1 cellular context compared by ENCODE assay signal in genomic region chr19:29665826-29666633, GRCh38.
TF ChIP-seq lines count a peak whose summit lies in the region.

No MANE protein-coding gene starts in this region.

TF ChIP-seq in HEK293, 187 proteins besides CTCF, POLR2A, EP300 and RAD21 (continued from another document):
- TF ChIP-seq ZBTB20 (tag by site-specific recombination; IDR thresholded peaks at IDR 0.05) (no peak), ZNF837 (tag by site-specific recombination; IDR thresholded peaks at IDR 0.05) (no peak), ZNF600 (tag by site-specific recombination; IDR thresholded peaks at IDR 0.05) (peak; percentile 92), ZNF132 (tag by site-specific recombination; IDR thresholded peaks at IDR 0.05; ENCODE audit: borderline replicate concordance) (no peak), WT1 (tag by site-specific recombination; IDR thresholded peaks at IDR 0.05) (no peak), ZSCAN30 (tag by site-specific recombination; IDR thresholded peaks at IDR 0.05) (0 out of 2 replicates have a peak, but pooled peaks have one; percentile 2), ZNF704 (tag by site-specific recombination; IDR thresholded peaks at IDR 0.05) (no peak), YY1 (tag by site-specific recombination; IDR thresholded peaks at IDR 0.05) (no peak), ZNF623 (tag by site-specific recombination; IDR thresholded peaks at IDR 0.05) (no peak), ZNF610 (tag by site-specific recombination; IDR thresholded peaks at IDR 0.05; ENCODE audit: borderline replicate concordance) (no peak), ZNF830 (tag by site-specific recombination; IDR thresholded peaks at IDR 0.05; ENCODE audit: low read depth) (no peak), ZNF2 (tag by site-specific recombination; IDR thresholded peaks at IDR 0.05) (no peak), ZNF223 (tag by site-specific recombination; IDR thresholded peaks at IDR 0.05) (no peak), ZNF324 (tag by site-specific recombination; IDR thresholded peaks at IDR 0.05) (no peak), ZNF311 (tag by site-specific recombination; IDR thresholded peaks at IDR 0.05; ENCODE audit: borderline replicate concordance) (no peak), ZNF140 (tag by site-specific recombination; IDR thresholded peaks at IDR 0.05) (no peak), IKZF3 (tag by site-specific recombination; IDR thresholded peaks at IDR 0.05) (peak; percentile 59; the same call in 1 of the 2 replicates), ZNF658 (tag by site-specific recombination; IDR thresholded peaks at IDR 0.05) (no peak), ZNF426 (tag by site-specific recombination; IDR thresholded peaks at IDR 0.05) (no peak), ZNF48 (tag by site-specific recombination; IDR thresholded peaks at IDR 0.05) (no peak), ZBTB1 (tag by site-specific recombination; IDR thresholded peaks at IDR 0.05) (no peak), ZNF114 (tag by site-specific recombination; IDR thresholded peaks at IDR 0.05) (no peak), KLF16 (tag by site-specific recombination; IDR thresholded peaks at IDR 0.05) (no peak; the same call in none of the 2 replicates), BCL11A (tag by site-specific recombination; IDR thresholded peaks at IDR 0.05; ENCODE audit: low read depth) (peak; percentile 96), ZNF157 (tag by site-specific recombination; IDR thresholded peaks at IDR 0.05) (no peak), ZNF26 (tag by site-specific recombination; IDR thresholded peaks at IDR 0.05) (no peak), SALL2 (tag by site-specific recombination; IDR thresholded peaks at IDR 0.05; ENCODE audit: borderline replicate concordance) (no peak), ZNF18 (tag by site-specific recombination; IDR thresholded peaks at IDR 0.05) (no peak), ZNF596 (tag by site-specific recombination; IDR thresholded peaks at IDR 0.05) (no peak; the same call in 1 of the 2 replicates), ZBTB8A (tag by site-specific recombination; IDR thresholded peaks at IDR 0.05) (no peak)
- TF ChIP-seq, protein P1, sequence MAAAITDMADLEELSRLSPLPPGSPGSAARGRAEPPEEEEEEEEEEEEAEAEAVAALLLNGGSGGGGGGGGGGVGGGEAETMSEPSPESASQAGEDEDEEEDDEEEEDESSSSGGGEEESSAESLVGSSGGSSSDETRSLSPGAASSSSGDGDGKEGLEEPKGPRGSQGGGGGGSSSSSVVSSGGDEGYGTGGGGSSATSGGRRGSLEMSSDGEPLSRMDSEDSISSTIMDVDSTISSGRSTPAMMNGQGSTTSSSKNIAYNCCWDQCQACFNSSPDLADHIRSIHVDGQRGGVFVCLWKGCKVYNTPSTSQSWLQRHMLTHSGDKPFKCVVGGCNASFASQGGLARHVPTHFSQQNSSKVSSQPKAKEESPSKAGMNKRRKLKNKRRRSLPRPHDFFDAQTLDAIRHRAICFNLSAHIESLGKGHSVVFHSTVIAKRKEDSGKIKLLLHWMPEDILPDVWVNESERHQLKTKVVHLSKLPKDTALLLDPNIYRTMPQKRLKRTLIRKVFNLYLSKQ (tag by site-specific recombination; IDR thresholded peaks at IDR 0.05; ENCODE audit: borderline replicate concordance), result no peak
- TF ChIP-seq, protein P2, sequence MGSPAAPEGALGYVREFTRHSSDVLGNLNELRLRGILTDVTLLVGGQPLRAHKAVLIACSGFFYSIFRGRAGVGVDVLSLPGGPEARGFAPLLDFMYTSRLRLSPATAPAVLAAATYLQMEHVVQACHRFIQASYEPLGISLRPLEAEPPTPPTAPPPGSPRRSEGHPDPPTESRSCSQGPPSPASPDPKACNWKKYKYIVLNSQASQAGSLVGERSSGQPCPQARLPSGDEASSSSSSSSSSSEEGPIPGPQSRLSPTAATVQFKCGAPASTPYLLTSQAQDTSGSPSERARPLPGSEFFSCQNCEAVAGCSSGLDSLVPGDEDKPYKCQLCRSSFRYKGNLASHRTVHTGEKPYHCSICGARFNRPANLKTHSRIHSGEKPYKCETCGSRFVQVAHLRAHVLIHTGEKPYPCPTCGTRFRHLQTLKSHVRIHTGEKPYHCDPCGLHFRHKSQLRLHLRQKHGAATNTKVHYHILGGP (tag by site-specific recombination; IDR thresholded peaks at IDR 0.05), result no peak
- TF ChIP-seq, protein P3, sequence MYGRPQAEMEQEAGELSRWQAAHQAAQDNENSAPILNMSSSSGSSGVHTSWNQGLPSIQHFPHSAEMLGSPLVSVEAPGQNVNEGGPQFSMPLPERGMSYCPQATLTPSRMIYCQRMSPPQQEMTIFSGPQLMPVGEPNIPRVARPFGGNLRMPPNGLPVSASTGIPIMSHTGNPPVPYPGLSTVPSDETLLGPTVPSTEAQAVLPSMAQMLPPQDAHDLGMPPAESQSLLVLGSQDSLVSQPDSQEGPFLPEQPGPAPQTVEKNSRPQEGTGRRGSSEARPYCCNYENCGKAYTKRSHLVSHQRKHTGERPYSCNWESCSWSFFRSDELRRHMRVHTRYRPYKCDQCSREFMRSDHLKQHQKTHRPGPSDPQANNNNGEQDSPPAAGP (tag by site-specific recombination; IDR thresholded peaks at IDR 0.05), result peak; percentile 59; the same call in 1 of the 2 replicates
- TF ChIP-seq, protein P4, sequence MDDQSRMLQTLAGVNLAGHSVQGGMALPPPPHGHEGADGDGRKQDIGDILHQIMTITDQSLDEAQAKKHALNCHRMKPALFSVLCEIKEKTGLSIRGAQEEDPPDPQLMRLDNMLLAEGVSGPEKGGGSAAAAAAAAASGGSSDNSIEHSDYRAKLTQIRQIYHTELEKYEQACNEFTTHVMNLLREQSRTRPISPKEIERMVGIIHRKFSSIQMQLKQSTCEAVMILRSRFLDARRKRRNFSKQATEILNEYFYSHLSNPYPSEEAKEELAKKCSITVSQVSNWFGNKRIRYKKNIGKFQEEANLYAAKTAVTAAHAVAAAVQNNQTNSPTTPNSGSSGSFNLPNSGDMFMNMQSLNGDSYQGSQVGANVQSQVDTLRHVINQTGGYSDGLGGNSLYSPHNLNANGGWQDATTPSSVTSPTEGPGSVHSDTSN (CRISPR knock-in tag; IDR thresholded peaks at IDR 0.05), result no peak; the same call in 1 of the 2 replicates
- TF ChIP-seq, protein P5, sequence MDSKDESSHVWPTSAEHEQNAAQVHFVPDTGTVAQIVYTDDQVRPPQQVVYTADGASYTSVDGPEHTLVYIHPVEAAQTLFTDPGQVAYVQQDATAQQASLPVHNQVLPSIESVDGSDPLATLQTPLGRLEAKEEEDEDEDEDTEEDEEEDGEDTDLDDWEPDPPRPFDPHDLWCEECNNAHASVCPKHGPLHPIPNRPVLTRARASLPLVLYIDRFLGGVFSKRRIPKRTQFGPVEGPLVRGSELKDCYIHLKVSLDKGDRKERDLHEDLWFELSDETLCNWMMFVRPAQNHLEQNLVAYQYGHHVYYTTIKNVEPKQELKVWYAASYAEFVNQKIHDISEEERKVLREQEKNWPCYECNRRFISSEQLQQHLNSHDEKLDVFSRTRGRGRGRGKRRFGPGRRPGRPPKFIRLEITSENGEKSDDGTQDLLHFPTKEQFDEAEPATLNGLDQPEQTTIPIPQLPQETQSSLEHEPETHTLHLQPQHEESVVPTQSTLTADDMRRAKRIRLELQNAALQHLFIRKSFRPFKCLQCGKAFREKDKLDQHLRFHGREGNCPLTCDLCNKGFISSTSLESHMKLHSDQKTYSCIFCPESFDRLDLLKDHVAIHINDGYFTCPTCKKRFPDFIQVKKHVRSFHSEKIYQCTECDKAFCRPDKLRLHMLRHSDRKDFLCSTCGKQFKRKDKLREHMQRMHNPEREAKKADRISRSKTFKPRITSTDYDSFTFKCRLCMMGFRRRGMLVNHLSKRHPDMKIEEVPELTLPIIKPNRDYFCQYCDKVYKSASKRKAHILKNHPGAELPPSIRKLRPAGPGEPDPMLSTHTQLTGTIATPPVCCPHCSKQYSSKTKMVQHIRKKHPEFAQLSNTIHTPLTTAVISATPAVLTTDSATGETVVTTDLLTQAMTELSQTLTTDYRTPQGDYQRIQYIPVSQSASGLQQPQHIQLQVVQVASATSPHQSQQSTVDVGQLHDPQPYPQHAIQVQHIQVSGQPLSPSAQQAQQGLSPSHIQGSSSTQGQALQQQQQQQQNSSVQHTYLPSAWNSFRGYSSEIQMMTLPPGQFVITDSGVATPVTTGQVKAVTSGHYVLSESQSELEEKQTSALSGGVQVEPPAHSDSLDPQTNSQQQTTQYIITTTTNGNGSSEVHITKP (tag by site-specific recombination; IDR thresholded peaks at IDR 0.05), result peak; percentile 72
- TF ChIP-seq, protein P6, sequence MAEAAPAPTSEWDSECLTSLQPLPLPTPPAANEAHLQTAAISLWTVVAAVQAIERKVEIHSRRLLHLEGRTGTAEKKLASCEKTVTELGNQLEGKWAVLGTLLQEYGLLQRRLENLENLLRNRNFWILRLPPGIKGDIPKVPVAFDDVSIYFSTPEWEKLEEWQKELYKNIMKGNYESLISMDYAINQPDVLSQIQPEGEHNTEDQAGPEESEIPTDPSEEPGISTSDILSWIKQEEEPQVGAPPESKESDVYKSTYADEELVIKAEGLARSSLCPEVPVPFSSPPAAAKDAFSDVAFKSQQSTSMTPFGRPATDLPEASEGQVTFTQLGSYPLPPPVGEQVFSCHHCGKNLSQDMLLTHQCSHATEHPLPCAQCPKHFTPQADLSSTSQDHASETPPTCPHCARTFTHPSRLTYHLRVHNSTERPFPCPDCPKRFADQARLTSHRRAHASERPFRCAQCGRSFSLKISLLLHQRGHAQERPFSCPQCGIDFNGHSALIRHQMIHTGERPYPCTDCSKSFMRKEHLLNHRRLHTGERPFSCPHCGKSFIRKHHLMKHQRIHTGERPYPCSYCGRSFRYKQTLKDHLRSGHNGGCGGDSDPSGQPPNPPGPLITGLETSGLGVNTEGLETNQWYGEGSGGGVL (tag by site-specific recombination; IDR thresholded peaks at IDR 0.05), result no peak
- TF ChIP-seq, protein P7, sequence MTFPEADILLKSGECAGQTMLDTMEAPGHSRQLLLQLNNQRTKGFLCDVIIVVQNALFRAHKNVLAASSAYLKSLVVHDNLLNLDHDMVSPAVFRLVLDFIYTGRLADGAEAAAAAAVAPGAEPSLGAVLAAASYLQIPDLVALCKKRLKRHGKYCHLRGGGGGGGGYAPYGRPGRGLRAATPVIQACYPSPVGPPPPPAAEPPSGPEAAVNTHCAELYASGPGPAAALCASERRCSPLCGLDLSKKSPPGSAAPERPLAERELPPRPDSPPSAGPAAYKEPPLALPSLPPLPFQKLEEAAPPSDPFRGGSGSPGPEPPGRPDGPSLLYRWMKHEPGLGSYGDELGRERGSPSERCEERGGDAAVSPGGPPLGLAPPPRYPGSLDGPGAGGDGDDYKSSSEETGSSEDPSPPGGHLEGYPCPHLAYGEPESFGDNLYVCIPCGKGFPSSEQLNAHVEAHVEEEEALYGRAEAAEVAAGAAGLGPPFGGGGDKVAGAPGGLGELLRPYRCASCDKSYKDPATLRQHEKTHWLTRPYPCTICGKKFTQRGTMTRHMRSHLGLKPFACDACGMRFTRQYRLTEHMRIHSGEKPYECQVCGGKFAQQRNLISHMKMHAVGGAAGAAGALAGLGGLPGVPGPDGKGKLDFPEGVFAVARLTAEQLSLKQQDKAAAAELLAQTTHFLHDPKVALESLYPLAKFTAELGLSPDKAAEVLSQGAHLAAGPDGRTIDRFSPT (tag by site-specific recombination; IDR thresholded peaks at IDR 0.05), result 0 out of 2 replicates have a peak, but pooled peaks have one; percentile 54
